In the genomic region with DNA sequence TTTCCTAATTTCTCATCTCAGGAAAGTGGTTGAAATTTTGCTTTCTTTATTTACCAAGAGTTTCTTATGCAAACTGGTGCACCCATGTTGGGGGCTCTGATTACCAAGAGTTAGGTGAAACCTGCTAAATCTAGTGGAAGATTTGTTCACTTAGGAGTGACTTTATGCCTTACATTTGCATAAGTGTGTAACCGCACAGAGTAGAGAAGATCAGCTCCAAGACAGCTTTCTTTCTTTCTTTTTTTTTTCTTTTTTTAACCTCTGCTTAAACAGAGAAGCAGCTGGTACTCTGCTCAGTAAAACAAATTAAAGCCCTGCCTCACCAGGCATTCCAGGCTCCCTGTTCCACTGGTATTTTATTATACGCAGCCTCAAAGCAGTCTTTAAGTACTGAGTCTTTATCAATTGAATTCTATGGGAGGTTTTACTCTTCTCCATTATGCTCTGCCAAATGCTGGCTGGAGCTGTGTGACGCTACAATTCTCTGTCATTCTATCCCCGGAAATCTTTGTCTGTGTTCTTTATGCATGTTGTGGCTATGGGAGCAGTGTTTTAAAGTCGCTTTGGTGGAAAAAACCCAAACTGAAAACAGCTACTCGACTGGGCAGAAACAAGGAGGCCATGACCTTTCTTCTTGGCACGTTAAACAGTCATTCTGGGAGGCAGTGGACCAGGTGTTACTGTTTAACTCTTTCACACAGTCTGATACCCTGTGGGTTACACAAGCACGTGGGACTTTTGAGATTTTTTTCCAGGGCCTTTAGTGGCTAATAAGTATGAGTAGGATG, we compare ENCODE assay signal across 9 cellular contexts. TPM values are rescaled to one million over a fixed set of nuclear protein-coding genes. Genes with fewer than 3 reads are reported as not detected.
DNase-seq lines count a peak whose midpoint lies in the region; ATAC-seq and TF ChIP-seq lines count a peak whose summit lies in the region.
"Had no signal": no experiment of that assay in that cellular context is flagged by ENCODE, and none has a peak within 500 bp of the region (broad histone marks: within the 10 kb centered on the region; RNA-seq: fewer than 3 reads in every experiment).

No MANE protein-coding gene starts in this region.

- POLR2A ChIA-PET in PC-9 (lab: Charles Lee; ENCODE audit: unreplicated experiment): no interaction called here

- no peaks in the 10 kb centered on the region for H3K36me3 ChIP-seq in upper lobe of right lung
- H3K36me3 ChIP-seq in PC-9 (ENCODE audit: low read depth): no peaks in the 10 kb centered on the region

- peaks cover 14% of the 10 kb centered on the region for H3K9me3 Mint-ChIP-seq in nephron

- no peaks in the 10 kb centered on the region for H3K27me3 Mint-ChIP-seq in nephron (ENCODE audit: low read depth)

- peak overlapping the region; percentile 66 to 88 (median 83) for H3K27ac Mint-ChIP-seq in nephron

- H3K4me3 Mint-ChIP-seq in nephron: peak overlapping the region in 2 of 3 experiments; percentile 11 to 22

- CTCF ChIA-PET in PC-9 (lab: Charles Lee): no interaction called here

- H3K4me2 ChIP-seq in PC-9: no peak overlapping the region

- no TSS peak for BruUV-seq in PC-9 (replicated peaks; lab: Mats Ljungman, UMichigan)

- no peaks in the 10 kb centered on the region for H3F3A ChIP-seq in PC-9 (ENCODE audit: insufficient read depth, low read depth)

- no peaks in the 10 kb centered on the region for H3K9me2 ChIP-seq in PC-9 (ENCODE audit: insufficient read depth)

- H3K4me3 ChIP-seq in upper lobe of right lung (no peak overlapping the region), PC-9 (no peak overlapping the region)
- H3K4me3 ChIP-seq: K562 had no signal

- H3K4me1 ChIP-seq in upper lobe of right lung (no peaks in the 10 kb centered on the region), PC-9 (replicated peaks; ENCODE audit: insufficient read depth) (no peaks in the 10 kb centered on the region)

- ATAC-seq in GM18519 (IDR thresholded peaks at IDR 0.05; ENCODE audit: low FRiP score, unreplicated experiment) (peak; percentile 95), upper lobe of right lung (no peak)
- ATAC-seq: K562 had no signal

- no peak overlapping the region for H2AFZ ChIP-seq in PC-9

- H3K4me1 Mint-ChIP-seq in nephron: peaks cover 12% of the 10 kb centered on the region

- H3K9me3 ChIP-seq in upper lobe of right lung: no peaks in the 10 kb centered on the region
- H3K9me3 ChIP-seq in PC-9 (ENCODE audit: insufficient read depth, low read depth): no peaks in the 10 kb centered on the region

- peak; percentile 4 for DNase-seq in H4 (ENCODE audit: low spot score)
- peak; percentile 18 for DNase-seq in NCI-H2107 (lab: John Stamatoyannopoulos, UW)
- DNase-seq in central memory CD4-positive, alpha-beta T cell: no peak
- no peak for DNase-seq in NCI-H2029 (lab: John Stamatoyannopoulos, UW)
- no peak for DNase-seq in upper lobe of right lung
- DNase-seq in PC-9: no peak

- intact Hi-C loops in upper lobe of right lung (cut with DNase I) (no loop called here), PC-9 (cut with micrococcal nuclease; ENCODE audit: unreplicated experiment) (no loop called here)

- no peak overlapping the region for H3K27ac ChIP-seq in upper lobe of right lung
- H3K27ac ChIP-seq in PC-9: no peak overlapping the region

- TF ChIP-seq CTCF in nephron (IDR thresholded peaks at IDR 0.05; ENCODE audit: unreplicated experiment in 3 of 3) (no peak), upper lobe of right lung (IDR thresholded peaks at IDR 0.05) (no peak), PC-9 (conservative IDR thresholded peaks at IDR 0.05) (no peak)

- no peaks in the 10 kb centered on the region for H4K20me1 ChIP-seq in PC-9 (ENCODE audit: insufficient read depth)

- H3K27me3 ChIP-seq in upper lobe of right lung (no peaks in the 10 kb centered on the region), PC-9 (ENCODE audit: insufficient read depth, low read depth) (no peaks in the 10 kb centered on the region)

- peaks cover 4% of the 10 kb centered on the region for H3K36me3 Mint-ChIP-seq in nephron (ENCODE audit: low read depth)

- no peaks in the 10 kb centered on the region for H3K79me2 ChIP-seq in PC-9 (ENCODE audit: low read depth)

RNA-seq across cellular contexts. Expression of a gene that starts 55.2 kb away (rescaled TPM):
- total RNA-seq in H4 (2014; rRNA removed; shearing (Covaris generic)): 64.9 and 66.4 TPM in 2 replicates
- total RNA-seq in upper lobe of right lung (29.2 TPM), PC-9 (2021) (23.1 and 31.2 TPM in 2 replicates)

Comparison
In these comparisons a context has a peak if more than half of its experiments do, and no peak if none do; other contexts are left out.
1. DNase-seq: peak in H4 (single experiment) and NCI-H2107 (single experiment); none in central memory CD4-positive, alpha-beta T cell (single experiment), NCI-H2029 (single experiment), upper lobe of right lung (single experiment) and PC-9 (0 of 2).